9 cellular contexts compared by ENCODE assay signal in the genomic region with DNA sequence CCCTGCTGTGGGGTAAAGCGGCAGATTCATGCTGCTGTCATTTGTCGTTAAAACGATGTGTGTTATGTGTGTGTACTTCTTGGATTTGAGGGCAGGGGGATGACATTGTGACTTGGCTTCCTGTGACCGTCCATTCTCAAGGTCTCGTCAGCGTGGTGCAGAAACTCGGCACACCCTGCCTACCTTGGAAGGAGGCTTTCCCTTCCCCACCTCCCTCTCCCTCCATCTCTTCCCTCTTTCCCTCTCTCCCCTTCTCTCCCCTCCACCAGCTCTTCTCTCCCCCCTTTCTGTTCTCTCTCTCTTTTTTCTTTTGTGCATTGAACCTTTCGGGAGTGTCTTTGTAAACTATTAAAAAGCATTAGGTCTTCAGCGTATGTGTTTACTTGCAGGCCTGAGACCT. TPM values are rescaled to one million over a fixed set of nuclear protein-coding genes. Genes with fewer than 3 reads are reported as not detected.
DNase-seq lines count a peak whose midpoint lies in the region; ATAC-seq and TF ChIP-seq lines count a peak whose summit lies in the region.
"Not testable (repeated sequence)": the region's sequence is repeated elsewhere in the genome, so short reads cannot be mapped to it uniquely, and the experiment has no call there.
"Had no signal": no experiment of that assay in that cellular context is flagged by ENCODE, and none has a peak within 500 bp of the region (broad histone marks: within the 10 kb centered on the region; RNA-seq: fewer than 3 reads in every experiment).

No MANE protein-coding gene starts in this region.

- H3K4me1 ChIP-seq in A673 (ENCODE audit: insufficient read depth, low read length, poor library complexity, severe bottlenecking); GM23338 (ENCODE audit: insufficient read depth); heart left ventricle: not testable (repeated sequence)

- not testable (repeated sequence) for H4K20me1 ChIP-seq in GM23338 (replicated peaks; ENCODE audit: insufficient read depth)

- not testable (repeated sequence) for H3K9me2 ChIP-seq in GM23338 (ENCODE audit: insufficient read depth)

- H3K27ac ChIP-seq in A673 (ENCODE audit: low read depth, low read length, poor library complexity, severe bottlenecking); GM23338 (ENCODE audit: low read depth): not testable (repeated sequence)
- peak overlapping the region; percentile 84 for H3K27ac ChIP-seq in RWPE1
- H3K27ac ChIP-seq in heart left ventricle: peak overlapping the region in 6 of 12 donors; percentile 20 to 59 (median 44)
- H3K27ac ChIP-seq in skin epidermis: peak overlapping the region in 1 of 21 experiments; percentile 42

- H3K4me3 Mint-ChIP-seq in GM23338: peak overlapping the region; percentile 84
- H3K4me3 Mint-ChIP-seq in chondrocyte (ENCODE audit: unreplicated experiment): peak overlapping the region; percentile 82
- H3K4me3 Mint-ChIP-seq in naive B cell: peak overlapping the region; percentile 86 to 96 (median 94)

- not testable (repeated sequence) for H3F3A ChIP-seq in GM23338 (replicated peaks; ENCODE audit: low read depth)

- H3K4me2 ChIP-seq in GM23338: peak overlapping the region; percentile 66; the same call in 1 of the 2 replicates

- not testable (repeated sequence) for DNase-seq in A673 (ENCODE audit: low spot score); GM23338 (ENCODE audit: low spot score); RWPE1 (ENCODE audit: low spot score); chondrocyte (ENCODE audit: low spot score); heart left ventricle
- peak; percentile 33 to 40 for DNase-seq in activated T-cell treated with anti-CD3 and anti-CD28 coated beads, Interleukin-2, amount 50 U/mL, for 48 hours
- DNase-seq in naive B cell: peak; percentile 1

- ATAC-seq in GM23338; heart left ventricle; naive B cell (ENCODE audit: low read depth in 2 of 2): not testable (repeated sequence)

- CTCF ChIA-PET in A673 (lab: Charles Lee); RWPE1 (lab: Yijun Ruan, JAX): not testable (repeated sequence)

- TF ChIP-seq CTCF in A673 (conservative IDR thresholded peaks at IDR 0.05; ENCODE audit: low read depth, low read length); GM23338 (conservative IDR thresholded peaks at IDR 0.05; ENCODE audit: low read depth in 2 of 2); RWPE1 (conservative IDR thresholded peaks at IDR 0.05; ENCODE audit: low read depth); chondrocyte (IDR thresholded peaks at IDR 0.05); heart left ventricle (IDR thresholded peaks at IDR 0.05): not testable (repeated sequence)

- 0 to 2% (median 0%) methylated on average over 9 of the region's 9 CpGs for WGBS in heart left ventricle, 4 donors

- H3K27ac Mint-ChIP-seq in GM23338: not testable (repeated sequence)
- H3K27ac Mint-ChIP-seq in chondrocyte (ENCODE audit: unreplicated experiment): peak overlapping the region; percentile 90
- H3K27ac Mint-ChIP-seq in naive B cell: peak overlapping the region in 5 of 6 donors; percentile 72 to 94 (median 79)

- not testable (repeated sequence) for H2AFZ ChIP-seq in GM23338

- H3K9me3 Mint-ChIP-seq in GM23338; chondrocyte (ENCODE audit: low read depth); naive B cell: not testable (repeated sequence)

- not testable (repeated sequence) for H3K27me3 ChIP-seq in A673 (replicated peaks; ENCODE audit: insufficient read depth, low read depth, low read length, poor library complexity); GM23338 (ENCODE audit: insufficient read depth); heart left ventricle

- not testable (repeated sequence) for H3K27me3 Mint-ChIP-seq in GM23338 (ENCODE audit: insufficient read depth, low read depth, poor library complexity); chondrocyte (ENCODE audit: low read depth); naive B cell

- not testable (repeated sequence) for H3K36me3 ChIP-seq in A673 (ENCODE audit: insufficient read depth, low read length, poor library complexity, severe bottlenecking); GM23338 (ENCODE audit: insufficient read depth); heart left ventricle

- not testable (repeated sequence) for TF ChIP-seq POLR2A in heart left ventricle (IDR thresholded peaks at IDR 0.05)

- not testable (repeated sequence) for H3K79me2 ChIP-seq in GM23338 (replicated peaks; ENCODE audit: insufficient read depth)

- H3K4me3 ChIP-seq in A673 (ENCODE audit: low read depth, low read length, poor library complexity, severe bottlenecking) (peak overlapping the region; percentile 38), GM23338 (peak overlapping the region; percentile 35; the same call in 1 of the 2 replicates), heart left ventricle (peak overlapping the region in 10 of 12 donors; percentile 36 to 64 (median 48)), skin epidermis (peak overlapping the region; percentile 13 to 35 (median 29))

- POLR2A ChIA-PET in A673 (lab: Charles Lee; ENCODE audit: low non-redundant PET); RWPE1 (lab: Yijun Ruan, JAX; ENCODE audit: low non-redundant PET): not testable (repeated sequence)

- not testable (repeated sequence) for BruUV-seq in A673 (replicated peaks; lab: Mats Ljungman, UMichigan)

- not testable (repeated sequence) for H3K36me3 Mint-ChIP-seq in GM23338 (ENCODE audit: low read depth); chondrocyte (ENCODE audit: low read depth); naive B cell

- H3K9me3 ChIP-seq in A673 (ENCODE audit: low read depth, low read length, poor library complexity, severe bottlenecking); heart left ventricle: not testable (repeated sequence)

- not testable (repeated sequence) for H3K4me1 Mint-ChIP-seq in GM23338; chondrocyte (ENCODE audit: low read depth); naive B cell

- intact Hi-C loops in A673 (cut with micrococcal nuclease; ENCODE audit: unreplicated experiment); heart left ventricle (cut with DNase I): not testable (repeated sequence)

RNA-seq across cellular contexts. Expression of gene GOLGA6L25, which starts 36.4 kb away (rescaled TPM):
- not detected in 2 replicates for total RNA-seq in A673 (2021)
- total RNA-seq in GM23338 (2014; rRNA removed; shearing (Covaris generic)): not detected in 2 replicates
- polyA plus RNA-seq in GM23338 (2016; fragmentation: Nextera tagmentation; extraction: Ambion mirVana): not detected in 2 replicates
- not detected in 3 replicates for total RNA-seq in chondrocyte
- total RNA-seq in heart left ventricle: not detected
- polyA plus RNA-seq in heart left ventricle: not detected
- polyA plus RNA-seq in naive B cell (ENCODE audit: low read depth in 6 of 6): not detected
- total RNA-seq: pancreas had no signal
- polyA plus RNA-seq: pancreas had no signal

RNA-seq across cellular contexts. Expression of gene GOLGA8G, which starts 57.0 kb away (rescaled TPM):
- total RNA-seq in A673 (2021): not detected in 2 replicates
- total RNA-seq in GM23338 (2014; rRNA removed; shearing (Covaris generic)): not detected in 2 replicates
- polyA plus RNA-seq in GM23338 (2016; fragmentation: Nextera tagmentation; extraction: Ambion mirVana): not detected in 2 replicates
- not detected in 3 replicates for total RNA-seq in chondrocyte
- total RNA-seq in heart left ventricle: not detected
- polyA plus RNA-seq in heart left ventricle: not detected
- not detected for polyA plus RNA-seq in naive B cell (ENCODE audit: low read depth in 6 of 6)
